In the genomic region with DNA sequence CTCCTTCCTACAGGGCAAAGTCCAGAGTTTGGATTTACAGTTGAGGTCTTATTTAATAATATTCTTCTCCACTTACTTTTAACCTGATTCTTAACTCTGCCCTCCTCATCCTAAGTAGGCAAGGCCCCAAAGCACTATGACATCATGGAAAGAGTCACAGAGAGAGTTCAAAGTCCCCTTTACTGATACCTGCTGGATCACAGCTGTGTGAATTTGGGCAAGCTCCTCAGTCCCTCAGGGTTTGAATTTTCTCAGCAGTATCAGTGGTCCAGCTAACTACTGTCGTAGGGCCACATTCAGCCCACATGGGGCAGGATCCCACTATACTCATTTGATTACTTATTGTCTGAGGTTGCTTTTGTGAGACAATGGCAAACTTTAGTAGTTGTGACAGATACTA, we compare ENCODE assay signal across 19 cellular contexts. TPM values are rescaled to one million over a fixed set of nuclear protein-coding genes. Genes with fewer than 3 reads are reported as not detected.
DNase-seq lines count a peak whose midpoint lies in the region; ATAC-seq, FAIRE-seq and TF ChIP-seq lines count a peak whose summit lies in the region.
"Had no signal": no experiment of that assay in that cellular context is flagged by ENCODE, and none has a peak within 500 bp of the region (broad histone marks: within the 10 kb centered on the region; RNA-seq: fewer than 3 reads in every experiment).

No MANE protein-coding gene starts in this region.

- WGBS in pancreas, 2 donors, result 44 to 45% methylated on average over 1 of the region's 1 CpG

- H3K9me3 Mint-ChIP-seq in activated CD4-positive, alpha-beta T cell treated with anti-CD3 and anti-CD28 coated beads, Interleukin-2, amount 10 ng/mL, durations not matched to agents 7 days and 5 days, result peaks cover 12% of the 10 kb centered on the region
- peaks cover 6% of the 10 kb centered on the region for H3K9me3 Mint-ChIP-seq in activated T-helper 1 cell treated with anti-CD3 and anti-CD28 coated beads, Interleukin-12 subunit alpha, Interleukin-12 subunit beta, Interleukin-2, Interleukin-4 antibody, amounts not matched to agents 30 ng/mL and 10 ng/mL and 1 ng/mL, durations not matched to agents 14 hours and 24 hours and 36 hours
- H3K9me3 Mint-ChIP-seq: CD4-positive, alpha-beta memory T cell had no signal

- no peaks in the 10 kb centered on the region for H3K9me3 ChIP-seq in pancreas
- H3K9me3 ChIP-seq: A549 had no signal

- no peak overlapping the region for H3K27ac ChIP-seq in pancreas
- H3K27ac ChIP-seq: A549 had no signal

- TF ChIP-seq CTCF in pancreas (IDR thresholded peaks at IDR 0.05), result no peak

- POLR2A ChIA-PET in activated CD4-positive, alpha-beta T cell treated with anti-CD3 and anti-CD28 coated beads, Interleukin-2, amount 10 ng/mL, durations not matched to agents 7 days and 5 days (lab: Charles Lee), result no interaction called here

- H3K27ac Mint-ChIP-seq in activated CD4-positive, alpha-beta T cell treated with anti-CD3 and anti-CD28 coated beads, Interleukin-2, amount 10 ng/mL, durations not matched to agents 7 days and 5 days, result peak overlapping the region; percentile 42
- no peak overlapping the region for H3K27ac Mint-ChIP-seq in activated T-helper 1 cell treated with anti-CD3 and anti-CD28 coated beads, Interleukin-12 subunit alpha, Interleukin-12 subunit beta, Interleukin-2, Interleukin-4 antibody, amounts not matched to agents 30 ng/mL and 10 ng/mL and 1 ng/mL, durations not matched to agents 14 hours and 24 hours and 36 hours
- H3K27ac Mint-ChIP-seq: T-helper 17 cell had no signal

- H3K4me3 ChIP-seq in pancreas, result no peak overlapping the region
- H3K4me3 ChIP-seq: A549 had no signal

- intact Hi-C loops in pancreas (cut with DNase I), result no loop called here
- intact Hi-C loops in activated T-helper 1 cell treated with anti-CD3 and anti-CD28 coated beads, Interleukin-12 subunit alpha, Interleukin-12 subunit beta, Interleukin-2, Interleukin-4 antibody, amounts not matched to agents 30 ng/mL and 10 ng/mL and 1 ng/mL, durations not matched to agents 14 hours and 24 hours and 36 hours (cut with micrococcal nuclease), result no loop called here

- H3K4me1 Mint-ChIP-seq in activated CD4-positive, alpha-beta T cell treated with anti-CD3 and anti-CD28 coated beads, Interleukin-2, amount 10 ng/mL, durations not matched to agents 7 days and 5 days, result no peaks in the 10 kb centered on the region
- no peaks in the 10 kb centered on the region for H3K4me1 Mint-ChIP-seq in activated T-helper 1 cell treated with anti-CD3 and anti-CD28 coated beads, Interleukin-12 subunit alpha, Interleukin-12 subunit beta, Interleukin-2, Interleukin-4 antibody, amounts not matched to agents 30 ng/mL and 10 ng/mL and 1 ng/mL, durations not matched to agents 14 hours and 24 hours and 36 hours (ENCODE audit: low read depth)

- no peaks in the 10 kb centered on the region for H3K27me3 ChIP-seq in pancreas

- DNase-seq in activated CD4-positive, alpha-beta T cell treated with anti-CD3 and anti-CD28 coated beads, Interleukin-2, amount 10 ng/mL, durations not matched to agents 7 days and 5 days, result no peak
- no peak for DNase-seq in activated CD4-positive, alpha-beta T cell treated with anti-CD3 and anti-CD28 coated beads for 4 hours
- DNase-seq in pancreas (peak in 1 of 6 donors; percentile 6), GM03348 (ENCODE audit: low spot score) (no peak), NCI-H1105 treated with DMSO at 0.1 percent for 48 hours (lab: John Stamatoyannopoulos, UW) (no peak)
- DNase-seq in activated T-helper 1 cell treated with anti-CD3 and anti-CD28 coated beads, Interleukin-12 subunit alpha, Interleukin-12 subunit beta, Interleukin-2, Interleukin-4 antibody, amounts not matched to agents 30 ng/mL and 10 ng/mL and 1 ng/mL, durations not matched to agents 14 hours and 24 hours and 36 hours (ENCODE audit: low spot score), result no peak
- DNase-seq: activated T-cell treated with anti-CD3 and anti-CD28 coated beads, Interleukin-2, amount 50 U/mL, for 1 hour; amygdala; CD4-positive, alpha-beta memory T cell; IMR-90; NK-92 treated with Interleukin-12 subunit alpha and Interleukin-12 subunit beta, amount 100 ng/mL, for 24 hours; stimulated activated naive CD8-positive, alpha-beta T cell treated with anti-CD3 and anti-CD28 coated beads, Interleukin-15, Interleukin-2, amounts not matched to agents 100 U/mL and 50 U/mL, for 24 hours; T-helper 17 cell had no signal

- no peak overlapping the region for H3K4me3 Mint-ChIP-seq in activated CD4-positive, alpha-beta T cell treated with anti-CD3 and anti-CD28 coated beads, Interleukin-2, amount 10 ng/mL, durations not matched to agents 7 days and 5 days
- H3K4me3 Mint-ChIP-seq in activated T-helper 1 cell treated with anti-CD3 and anti-CD28 coated beads, Interleukin-12 subunit alpha, Interleukin-12 subunit beta, Interleukin-2, Interleukin-4 antibody, amounts not matched to agents 30 ng/mL and 10 ng/mL and 1 ng/mL, durations not matched to agents 14 hours and 24 hours and 36 hours, result no peak overlapping the region
- H3K4me3 Mint-ChIP-seq: CD4-positive, alpha-beta memory T cell; T-helper 17 cell had no signal

- H3K36me3 Mint-ChIP-seq in activated CD4-positive, alpha-beta T cell treated with anti-CD3 and anti-CD28 coated beads, Interleukin-2, amount 10 ng/mL, durations not matched to agents 7 days and 5 days (ENCODE audit: low read depth), result peaks cover 67% of the 10 kb centered on the region
- peaks cover 49% of the 10 kb centered on the region for H3K36me3 Mint-ChIP-seq in activated T-helper 1 cell treated with anti-CD3 and anti-CD28 coated beads, Interleukin-12 subunit alpha, Interleukin-12 subunit beta, Interleukin-2, Interleukin-4 antibody, amounts not matched to agents 30 ng/mL and 10 ng/mL and 1 ng/mL, durations not matched to agents 14 hours and 24 hours and 36 hours (ENCODE audit: low read depth)

- no peaks in the 10 kb centered on the region for H3K4me1 ChIP-seq in pancreas

- H3K27me3 Mint-ChIP-seq in activated CD4-positive, alpha-beta T cell treated with anti-CD3 and anti-CD28 coated beads, Interleukin-2, amount 10 ng/mL, durations not matched to agents 7 days and 5 days, result no peaks in the 10 kb centered on the region
- H3K27me3 Mint-ChIP-seq in activated T-helper 1 cell treated with anti-CD3 and anti-CD28 coated beads, Interleukin-12 subunit alpha, Interleukin-12 subunit beta, Interleukin-2, Interleukin-4 antibody, amounts not matched to agents 30 ng/mL and 10 ng/mL and 1 ng/mL, durations not matched to agents 14 hours and 24 hours and 36 hours (ENCODE audit: insufficient read depth), result no peaks in the 10 kb centered on the region
- H3K27me3 Mint-ChIP-seq: CD4-positive, alpha-beta memory T cell; T-helper 17 cell had no signal

- CTCF ChIA-PET in activated CD4-positive, alpha-beta T cell treated with anti-CD3 and anti-CD28 coated beads, Interleukin-2, amount 10 ng/mL, durations not matched to agents 7 days and 5 days (lab: Charles Lee), result no interaction called here

- peaks cover 0 to 12% (median 2%) of the 10 kb centered on the region in 3 donors for H3K36me3 ChIP-seq in pancreas

- ATAC-seq in HG02571 (IDR thresholded peaks at IDR 0.05; ENCODE audit: unreplicated experiment), result peak; percentile 73
- peak; percentile 80 for ATAC-seq in HG03342 (IDR thresholded peaks at IDR 0.05; ENCODE audit: unreplicated experiment)
- ATAC-seq in pancreas, result peak; percentile 77 to 83 (median 80)
- ATAC-seq: A549; stimulated activated naive CD8-positive, alpha-beta T cell treated with anti-CD3 and anti-CD28 coated beads, Interleukin-15, Interleukin-2, amounts not matched to agents 100 U/mL and 50 U/mL, for 24 hours; T-helper 17 cell had no signal

- FAIRE-seq in pancreas (lab: Jason Lieb, UNC), result no peak
- FAIRE-seq: A549, colon, endothelial cell of umbilical vein, urothelium cell line had no signal

RNA-seq across cellular contexts. Expression of a gene that starts 16.0 kb away (rescaled TPM):
- 10 to 100 TPM; 18.5 to 19.0 TPM for total RNA-seq in activated CD4-positive, alpha-beta T cell treated with anti-CD3 and anti-CD28 coated beads, Interleukin-2, amount 10 ng/mL, durations not matched to agents 7 days and 5 days
- total RNA-seq in pancreas, result 10 to 100 TPM in 1 of 6 donors, 1 to 10 TPM in 5; 5.0 to 10.3 (median 8.1) TPM
- 10 to 100 TPM in 1 of 2 donors, 1 to 10 TPM in 1; 9.4 to 12.4 TPM for polyA plus RNA-seq in pancreas
- total RNA-seq in activated T-helper 1 cell treated with anti-CD3 and anti-CD28 coated beads, Interleukin-12 subunit alpha, Interleukin-12 subunit beta, Interleukin-2, Interleukin-4 antibody, amounts not matched to agents 30 ng/mL and 10 ng/mL and 1 ng/mL, durations not matched to agents 14 hours and 24 hours and 36 hours, result 33.7 and 39.7 TPM in 2 replicates

RNA-seq across cellular contexts. Expression of a gene that starts 16.1 kb away (rescaled TPM):
- total RNA-seq in activated CD4-positive, alpha-beta T cell treated with anti-CD3 and anti-CD28 coated beads, Interleukin-2, amount 10 ng/mL, durations not matched to agents 7 days and 5 days, result 10 to 100 TPM; 32.1 to 33.8 TPM
- 10 to 100 TPM; 39.3 to 65.5 (median 54.9) TPM for total RNA-seq in pancreas
- polyA plus RNA-seq in pancreas, result 10 to 100 TPM; 38.3 to 71.6 TPM
- 13.7 and 16.8 TPM in 2 replicates for total RNA-seq in activated T-helper 1 cell treated with anti-CD3 and anti-CD28 coated beads, Interleukin-12 subunit alpha, Interleukin-12 subunit beta, Interleukin-2, Interleukin-4 antibody, amounts not matched to agents 30 ng/mL and 10 ng/mL and 1 ng/mL, durations not matched to agents 14 hours and 24 hours and 36 hours
